ENCODE assay signal across 8 cellular contexts in genomic region chr11:33258631-33259184, GRCh38.
DNase-seq lines count a peak whose midpoint lies in the region; ATAC-seq and TF ChIP-seq lines count a peak whose summit lies in the region.

No MANE protein-coding gene starts in this region.

- ATAC-seq in GM21825 (IDR thresholded peaks at IDR 0.05; ENCODE audit: unreplicated experiment), result peak; percentile 12
- peak; percentile 2 for ATAC-seq in stimulated activated effector memory CD8-positive, alpha-beta T cell treated with anti-CD3 and anti-CD28 coated beads, Interleukin-12 subunit alpha, Interleukin-12 subunit beta, amount 100 ng/mL, for 72 hours

- peaks cover 6% of the 10 kb centered on the region; the same call in 1 of the 2 replicates for H3K27me3 ChIP-seq in iPS-20b (ENCODE audit: insufficient read depth, low read length)

- peaks cover 36% of the 10 kb centered on the region for H3K4me1 Mint-ChIP-seq in stimulated activated effector memory CD8-positive, alpha-beta T cell treated with anti-CD3 and anti-CD28 coated beads, Interleukin-12 subunit alpha, Interleukin-12 subunit beta, amount 100 ng/mL, for 72 hours

- no peaks in the 10 kb centered on the region for H3K9me3 Mint-ChIP-seq in stimulated activated effector memory CD8-positive, alpha-beta T cell treated with anti-CD3 and anti-CD28 coated beads, Interleukin-12 subunit alpha, Interleukin-12 subunit beta, amount 100 ng/mL, for 72 hours

- peak overlapping the region; percentile 96 for H3K4me3 Mint-ChIP-seq in stimulated activated effector memory CD8-positive, alpha-beta T cell treated with anti-CD3 and anti-CD28 coated beads, Interleukin-12 subunit alpha, Interleukin-12 subunit beta, amount 100 ng/mL, for 72 hours

- H3K27ac Mint-ChIP-seq in stimulated activated effector memory CD8-positive, alpha-beta T cell treated with anti-CD3 and anti-CD28 coated beads, Interleukin-12 subunit alpha, Interleukin-12 subunit beta, amount 100 ng/mL, for 72 hours, result peak overlapping the region; percentile 97

- H3K9ac ChIP-seq in iPS-20b (ENCODE audit: low read depth, low read length), result peak overlapping the region; percentile 94; the same call in 1 of the 2 replicates

- DNase-seq in DMS79 treated with DMSO at 0.1 percent for 48 hours (lab: John Stamatoyannopoulos, UW) (peak; percentile 86), NCI-H1105 treated with DMSO at 0.1 percent for 48 hours (lab: John Stamatoyannopoulos, UW) (peak; percentile 84), astrocyte of the cerebellum (ENCODE audit: low read depth) (no peak), NCI-H748 treated with DMSO at 0.1 percent for 48 hours (lab: John Stamatoyannopoulos, UW) (no peak)
- no peak for DNase-seq in stimulated activated effector memory CD8-positive, alpha-beta T cell treated with anti-CD3 and anti-CD28 coated beads, Interleukin-12 subunit alpha, Interleukin-12 subunit beta, amount 100 ng/mL, for 72 hours (ENCODE audit: low spot score in 2 of 2)
- DNase-seq in stimulated activated CD4-positive, alpha-beta T cell treated with anti-CD3 and anti-CD28 coated beads, Interleukin-4, amount 100 ng/mL, for 1 hour, result no peak

- H3K9me3 ChIP-seq in iPS-20b (ENCODE audit: insufficient read depth, low read depth, low read length), result no peaks in the 10 kb centered on the region

- no peak for TF ChIP-seq CTCF in astrocyte of the cerebellum (IDR thresholded peaks at IDR 0.05; ENCODE audit: low read depth, low read length, missing control alignments)

- H3K36me3 ChIP-seq in iPS-20b (ENCODE audit: insufficient read depth, low read depth, low read length), result no peaks in the 10 kb centered on the region

- H3K4me1 ChIP-seq in iPS-20b (ENCODE audit: insufficient read depth, low read length), result peaks cover 4% of the 10 kb centered on the region; the same call in 1 of the 2 replicates

- H3K4me3 ChIP-seq in astrocyte of the cerebellum (ENCODE audit: low read depth, low read length) (peak overlapping the region; percentile 83), iPS-20b (ENCODE audit: low read length) (peak overlapping the region; percentile 87)

- in situ Hi-C loops in astrocyte of the cerebellum (cut with HindIII; ENCODE audit: low sequenced_read_pairs), result no loop called here

- no peak overlapping the region for H3K27ac ChIP-seq in iPS-20b (ENCODE audit: low read length)

- peaks cover 24% of the 10 kb centered on the region for H3K36me3 Mint-ChIP-seq in stimulated activated effector memory CD8-positive, alpha-beta T cell treated with anti-CD3 and anti-CD28 coated beads, Interleukin-12 subunit alpha, Interleukin-12 subunit beta, amount 100 ng/mL, for 72 hours

Comparison
In these comparisons a context has a peak if more than half of its experiments do, and no peak if none do; other contexts are left out.
1. DNase-seq: peak in DMS79 treated with DMSO at 0.1 percent for 48 hours (single experiment) and NCI-H1105 treated with DMSO at 0.1 percent for 48 hours (single experiment); none in astrocyte of the cerebellum (single experiment), stimulated activated effector memory CD8-positive, alpha-beta T cell treated with anti-CD3 and anti-CD28 coated beads, Interleukin-12 subunit alpha, Interleukin-12 subunit beta, amount 100 ng/mL, for 72 hours (0 of 2), NCI-H748 treated with DMSO at 0.1 percent for 48 hours (single experiment) and stimulated activated CD4-positive, alpha-beta T cell treated with anti-CD3 and anti-CD28 coated beads, Interleukin-4, amount 100 ng/mL, for 1 hour (single experiment).